Comparison of ENCODE assay signal across 22 cellular contexts in genomic region chr20:26218301-26218700, GRCh38.
"Had no signal": no experiment of that assay in that cellular context is flagged by ENCODE, and none has a peak within 500 bp of the region (broad histone marks: within the 10 kb centered on the region; RNA-seq: fewer than 3 reads in every experiment).

No MANE protein-coding gene starts in this region.

- H3K4me3 Mint-ChIP-seq: activated CD4-positive, alpha-beta T cell treated with anti-CD3 and anti-CD28 coated beads for 36 hours; activated CD8-positive, alpha-beta T cell treated with anti-CD3 and anti-CD28 coated beads for 36 hours; activated T-cell treated with anti-CD3 and anti-CD28 coated beads, Interleukin-2, amount 50 U/mL, for 4 hours; brain; nephron had no signal

- H3K27me3 ChIP-seq: esophagus squamous epithelium, gastrocnemius medialis, transverse colon had no signal

- H3K4me3 ChIP-seq: coronary artery, esophagus squamous epithelium, gastrocnemius medialis, heart right ventricle, transverse colon had no signal

- H3K36me3 Mint-ChIP-seq: activated naive CD4-positive, alpha-beta T cell treated with anti-CD3 and anti-CD28 coated beads, Interleukin-2, amount 50 U/mL, for 72 hours; brain had no signal

- H3K4me1 ChIP-seq: esophagus squamous epithelium, gastrocnemius medialis, heart right ventricle, transverse colon had no signal

- H3K27ac Mint-ChIP-seq: activated CD4-positive, alpha-beta T cell treated with anti-CD3 and anti-CD28 coated beads for 36 hours; activated CD8-positive, alpha-beta T cell treated with anti-CD3 and anti-CD28 coated beads for 36 hours; activated naive CD4-positive, alpha-beta T cell treated with anti-CD3 and anti-CD28 coated beads, Interleukin-2, amount 50 U/mL, for 72 hours; brain; nephron had no signal

- DNase-seq: activated CD4-positive, alpha-beta T cell treated with anti-CD3 and anti-CD28 coated beads for 36 hours; activated CD8-positive, alpha-beta T cell treated with anti-CD3 and anti-CD28 coated beads for 36 hours; activated effector memory CD4-positive, alpha-beta T cell treated with anti-CD3 and anti-CD28 coated beads, Interleukin-2, amount 50 U/mL, for 16 hours; activated T-cell treated with anti-CD3 and anti-CD28 coated beads, Interleukin-2, amount 50 U/mL, for 4 hours; amniotic stem cell; central memory CD4-positive, alpha-beta T cell; effector CD8-positive, alpha-beta T cell; esophagus squamous epithelium; gastrocnemius medialis; heart right ventricle; nucleus accumbens; small intestine; stimulated activated CD4-positive, alpha-beta T cell treated with anti-CD3 and anti-CD28 coated beads, Interleukin-4, amount 100 ng/mL, for 4 hours; stimulated activated CD8-positive, alpha-beta memory T cell treated with anti-CD3 and anti-CD28 coated beads, Interleukin-4, amount 100 ng/mL, for 48 hours; stimulated activated naive CD4-positive, alpha-beta T cell treated with Interleukin-2 at 50 U/mL for 16 hours; substantia nigra; T-helper 2 cell; transverse colon had no signal

- H3K9me3 Mint-ChIP-seq: brain, nephron had no signal

- H3K27ac ChIP-seq: coronary artery, esophagus squamous epithelium, gastrocnemius medialis, heart right ventricle, transverse colon had no signal

- H3K4me1 Mint-ChIP-seq: activated CD4-positive, alpha-beta T cell treated with anti-CD3 and anti-CD28 coated beads for 36 hours; brain; nephron had no signal

- H3K36me3 ChIP-seq: esophagus squamous epithelium, gastrocnemius medialis, heart right ventricle, transverse colon had no signal
